In the genomic region with DNA sequence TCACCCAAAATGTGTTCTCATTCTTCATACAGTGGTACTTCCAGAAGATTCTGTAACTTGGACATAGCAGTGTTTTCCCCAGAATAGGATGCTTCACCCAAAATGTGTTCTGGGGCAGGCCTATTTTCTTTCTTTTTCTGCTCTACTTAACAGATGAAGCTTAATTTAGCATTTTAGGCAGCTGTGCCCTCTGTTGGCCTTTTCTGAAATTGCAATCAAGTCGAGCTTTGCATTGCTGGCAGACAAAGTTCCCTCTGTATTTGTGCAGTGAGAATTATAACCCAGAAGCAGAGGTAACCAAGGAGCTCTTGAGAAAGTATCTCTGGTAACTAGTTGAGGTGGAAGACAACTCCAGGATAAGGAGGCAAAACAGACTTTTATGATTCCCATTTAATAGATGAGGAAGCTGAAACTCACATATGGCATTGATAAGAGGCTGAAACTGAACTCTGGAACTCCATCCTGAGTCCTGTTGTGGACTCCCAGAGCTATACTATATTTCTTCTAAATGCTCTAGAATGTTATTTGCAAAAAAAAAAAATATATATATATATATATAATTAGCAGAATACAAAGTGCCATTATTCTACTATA, we compare ENCODE assay signal across 8 cellular contexts. TPM values are rescaled to one million over a fixed set of nuclear protein-coding genes. Genes with fewer than 3 reads are reported as not detected.
DNase-seq lines count a peak whose midpoint lies in the region; ATAC-seq and TF ChIP-seq lines count a peak whose summit lies in the region.

No MANE protein-coding gene starts in this region.

- WGBS in GM23248 (ENCODE audit: low coverage in 1 of 2, low lambda C conversion rate in 2 of 2, missing lambda C conversion rate in 2 of 2), 2 experiments, result 0 to 5% methylated on average over 1 of the region's 1 CpG
- WGBS in psoas muscle, 3 donors, result 0 to 3% (median 0%) methylated on average over 1 of the region's 1 CpG

- no peak overlapping the region for H2AFZ ChIP-seq in DND-41 (ENCODE audit: low read depth, low read length)
- H2AFZ ChIP-seq in GM23248, result no peak overlapping the region

- no peaks in the 10 kb centered on the region for H3K9me3 Mint-ChIP-seq in activated CD4-positive, alpha-beta T cell treated with anti-CD3 and anti-CD28 coated beads, Interleukin-2, amount 10 ng/mL, durations not matched to agents 24 days and 14 days

- ATAC-seq in DND-41 (ENCODE audit: insufficient read depth, low read depth), result no peak
- ATAC-seq in psoas muscle, result peak in 1 of 4 donors; percentile 55
- ATAC-seq in HG02678 (IDR thresholded peaks at IDR 0.05; ENCODE audit: unreplicated experiment), result no peak

- H3K36me3 Mint-ChIP-seq in activated CD4-positive, alpha-beta T cell treated with anti-CD3 and anti-CD28 coated beads, Interleukin-2, amount 10 ng/mL, durations not matched to agents 24 days and 14 days (ENCODE audit: low read depth), result no peaks in the 10 kb centered on the region

- H3K36me3 ChIP-seq in DND-41 (ENCODE audit: insufficient read depth, low read length), result no peaks in the 10 kb centered on the region
- no peaks in the 10 kb centered on the region for H3K36me3 ChIP-seq in GM23248 (ENCODE audit: low read depth)
- peaks cover 0 to 13% of the 10 kb centered on the region in 2 donors for H3K36me3 ChIP-seq in psoas muscle (ENCODE audit: insufficient read depth in 1 of 2, low read depth in 1 of 2)

- no peak overlapping the region for H3K27ac ChIP-seq in DND-41 (ENCODE audit: low read length)
- H3K27ac ChIP-seq in GM23248, result no peak overlapping the region
- no peak overlapping the region for H3K27ac ChIP-seq in psoas muscle

- H3K27ac Mint-ChIP-seq in activated CD4-positive, alpha-beta T cell treated with anti-CD3 and anti-CD28 coated beads, Interleukin-2, amount 10 ng/mL, durations not matched to agents 24 days and 14 days, result no peak overlapping the region

- H3K9ac ChIP-seq in DND-41 (ENCODE audit: low read depth, low read length) (no peak overlapping the region), GM23248 (no peak overlapping the region)

- H3K79me2 ChIP-seq in DND-41 (ENCODE audit: insufficient read depth, low read length) (no peaks in the 10 kb centered on the region), GM23248 (ENCODE audit: insufficient read depth) (no peaks in the 10 kb centered on the region)

- no peaks in the 10 kb centered on the region for H3K27me3 Mint-ChIP-seq in activated CD4-positive, alpha-beta T cell treated with anti-CD3 and anti-CD28 coated beads, Interleukin-2, amount 10 ng/mL, durations not matched to agents 24 days and 14 days

- no peaks in the 10 kb centered on the region for H3K4me1 Mint-ChIP-seq in activated CD4-positive, alpha-beta T cell treated with anti-CD3 and anti-CD28 coated beads, Interleukin-2, amount 10 ng/mL, durations not matched to agents 24 days and 14 days

- H3K4me3 Mint-ChIP-seq in activated CD4-positive, alpha-beta T cell treated with anti-CD3 and anti-CD28 coated beads, Interleukin-2, amount 10 ng/mL, durations not matched to agents 24 days and 14 days, result no peak overlapping the region

- H3K27me3 ChIP-seq in DND-41 (ENCODE audit: insufficient read depth, low read length, poor library complexity) (no peaks in the 10 kb centered on the region), GM23248 (replicated peaks; ENCODE audit: insufficient read depth) (no peaks in the 10 kb centered on the region), psoas muscle (ENCODE audit: insufficient read depth in 3 of 3, low read length in 2 of 3) (no peaks in the 10 kb centered on the region)

- in situ Hi-C loops in GM23248 (cut with MboI), result no loop called here

- H3K9me2 ChIP-seq in GM23248 (ENCODE audit: insufficient read depth), result no peaks in the 10 kb centered on the region

- peak; percentile 50 for DNase-seq in DND-41
- peak; percentile 60 for DNase-seq in GM23248
- DNase-seq in NCI-H2029 treated with DMSO at 0.1 percent for 48 hours (lab: John Stamatoyannopoulos, UW), result peak; percentile 21
- DNase-seq in activated CD4-positive, alpha-beta T cell treated with anti-CD3 and anti-CD28 coated beads, Interleukin-2, amount 10 ng/mL, durations not matched to agents 24 days and 14 days, result peak; percentile 80
- DNase-seq in fibroblast of the conjunctiva (ENCODE audit: low read depth), result peak; percentile 18
- DNase-seq in psoas muscle, result no peak
- no peak for DNase-seq in UCSD-AML1 (lab: John Stamatoyannopoulos, UW; ENCODE audit: unreplicated experiment)

- H3K4me2 ChIP-seq in DND-41 (ENCODE audit: insufficient read depth, low read length), result no peak overlapping the region
- no peak overlapping the region for H3K4me2 ChIP-seq in GM23248 (ENCODE audit: unreplicated experiment)

- H3K4me3 ChIP-seq in DND-41 (ENCODE audit: low read depth in 1 of 2, low read length in 2 of 2) (no peak overlapping the region), GM23248 (no peak overlapping the region), psoas muscle (no peak overlapping the region)

- H4K20me1 ChIP-seq in DND-41 (ENCODE audit: insufficient read depth, low read length) (no peaks in the 10 kb centered on the region), GM23248 (ENCODE audit: insufficient read depth) (no peaks in the 10 kb centered on the region)

- peak; percentile 77 for TF ChIP-seq CTCF in DND-41 (IDR thresholded peaks at IDR 0.05; ENCODE audit: borderline replicate concordance, extremely low read depth, low read length, poor library complexity, severe bottlenecking)
- peak; percentile 55 for TF ChIP-seq CTCF in psoas muscle (IDR thresholded peaks at IDR 0.05)

- intact Hi-C loops in activated CD4-positive, alpha-beta T cell treated with anti-CD3 and anti-CD28 coated beads, Interleukin-2, amount 10 ng/mL, durations not matched to agents 24 days and 14 days (cut with micrococcal nuclease), result loop anchor here (1.0 kb wide), 1 partner anchor 62 kb away; no protein-coding TSS in a partner anchor
- intact Hi-C loops in psoas muscle (cut with DNase I), result no loop called here

- H3K4me1 ChIP-seq in DND-41 (ENCODE audit: insufficient read depth, low read length) (no peaks in the 10 kb centered on the region), GM23248 (ENCODE audit: insufficient read depth) (no peaks in the 10 kb centered on the region), psoas muscle (peaks cover 5% of the 10 kb centered on the region)

- no peaks in the 10 kb centered on the region for H3K9me3 ChIP-seq in DND-41 (ENCODE audit: insufficient read depth, low read length, severe bottlenecking)
- no peaks in the 10 kb centered on the region for H3K9me3 ChIP-seq in GM23248 (ENCODE audit: low read depth)
- H3K9me3 ChIP-seq in psoas muscle, result no peaks in the 10 kb centered on the region

- no peaks in the 10 kb centered on the region for H3F3A ChIP-seq in GM23248 (ENCODE audit: insufficient read depth)

RNA-seq across cellular contexts. Expression of gene L1TD1, which starts 50.3 kb away (rescaled TPM):
- total RNA-seq in GM23248 (2014; rRNA removed; shearing (Covaris generic)), result 0.11 TPM in 1 of 2 replicates, not detected in the other
- polyA plus RNA-seq in GM23248 (2016; fragmentation: Nextera tagmentation; extraction: Ambion mirVana) (0.05 and 0.14 TPM in 2 replicates), psoas muscle (under 1 TPM; 0.01 to 0.04 (median 0.04) TPM)
- not detected in 2 replicates for total RNA-seq in activated CD4-positive, alpha-beta T cell treated with anti-CD3 and anti-CD28 coated beads, Interleukin-2, amount 10 ng/mL, durations not matched to agents 24 days and 14 days
- total RNA-seq in psoas muscle, result under 1 TPM in 1 of 4 donors, not detected in 3; 0.06 TPM

Comparison
In these comparisons a context has a peak if more than half of its experiments do, and no peak if none do; other contexts are left out.
1. DNase-seq: peak in DND-41 (single experiment), GM23248 (single experiment), NCI-H2029 treated with DMSO at 0.1 percent for 48 hours (single experiment), activated CD4-positive, alpha-beta T cell treated with anti-CD3 and anti-CD28 coated beads, Interleukin-2, amount 10 ng/mL, durations not matched to agents 24 days and 14 days (single experiment) and fibroblast of the conjunctiva (single experiment); none in psoas muscle (0 of 2) and UCSD-AML1 (single experiment).